Comparison of ENCODE assay signal across 1 cellular context in the genomic region with DNA sequence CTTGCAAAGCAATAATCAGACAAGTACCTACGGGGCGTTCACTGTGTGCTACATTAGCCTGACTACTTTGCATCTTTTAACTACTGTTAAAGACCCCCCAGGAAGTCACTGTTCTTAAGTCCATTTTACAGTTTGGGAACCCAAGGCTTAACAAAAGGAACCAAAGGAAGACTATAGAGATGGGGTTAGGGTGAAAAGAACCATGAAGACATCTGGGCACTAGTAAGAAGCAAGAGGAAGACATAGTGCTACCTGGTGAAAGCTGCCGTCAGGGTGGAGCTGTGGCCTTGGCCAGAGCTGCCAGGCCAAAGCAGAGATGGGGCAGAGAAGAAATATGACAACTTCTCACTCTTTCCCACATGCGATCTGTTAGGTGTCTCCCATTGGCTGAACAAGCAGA.
TF ChIP-seq lines count a peak whose summit lies in the region.

No MANE protein-coding gene starts in this region.

TF ChIP-seq in SK-N-SH treated with all-trans-retinoic acid at 6 μM for 48 hours, 23 proteins besides CTCF, POLR2A, EP300 and RAD21 (continued from another document):
- TF ChIP-seq ARNTL (CRISPR knock-in tag; IDR thresholded peaks at IDR 0.05; ENCODE audit: borderline replicate concordance, low read depth) (no peak), TOX (CRISPR knock-in tag; IDR thresholded peaks at IDR 0.05; ENCODE audit: borderline replicate concordance) (no peak), ISL1 (CRISPR knock-in tag; IDR thresholded peaks at IDR 0.05) (no peak), OSR1 (CRISPR knock-in tag; IDR thresholded peaks at IDR 0.05) (no peak), ZFP3 (CRISPR knock-in tag; IDR thresholded peaks at IDR 0.05) (no peak)
